13 cellular contexts compared by ENCODE assay signal in the genomic region with DNA sequence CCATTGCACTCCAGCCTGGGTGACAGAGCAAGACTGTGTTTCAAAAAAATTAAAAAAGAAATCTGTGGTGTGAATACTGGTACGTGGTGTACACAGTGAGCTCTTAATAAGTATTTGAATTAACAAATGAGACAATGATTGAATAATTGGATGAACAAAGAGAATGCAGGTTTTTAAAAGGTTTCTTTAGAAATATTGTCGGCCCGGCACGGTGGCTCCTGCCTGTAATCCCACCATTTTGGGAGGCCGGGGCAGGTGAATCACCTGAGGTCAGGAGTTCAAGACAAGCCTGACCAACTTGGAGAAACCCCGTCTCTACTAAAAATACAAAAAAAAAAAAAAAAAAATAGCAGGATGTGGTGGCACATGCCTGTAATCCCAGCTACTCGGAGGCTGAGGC. TPM values are rescaled to one million over a fixed set of nuclear protein-coding genes. Genes with fewer than 3 reads are reported as not detected.
A peak's percentile ranks its signal among the peaks of the same experiment; 100 is the strongest.
DNase-seq lines count a peak whose midpoint lies in the region; ATAC-seq, FAIRE-seq and TF ChIP-seq lines count a peak whose summit lies in the region.
"Had no signal": no experiment of that assay in that cellular context is flagged by ENCODE, and none has a peak within 500 bp of the region (broad histone marks: within the 10 kb centered on the region; RNA-seq: fewer than 3 reads in every experiment).

No MANE protein-coding gene starts in this region.

- 91% methylated on average over 7 of the region's 7 CpGs for WGBS in HepG2 (ENCODE audit: low lambda C conversion rate)

- CTCF ChIA-PET in activated CD8-positive, alpha-beta T cell treated with anti-CD3 and anti-CD28 coated beads, Interleukin-2, amount 10 ng/mL, durations not matched to agents 7 days and 5 days (lab: Charles Lee) = no interaction called here
- CTCF ChIA-PET in HepG2 (lab: Yijun Ruan, JAX; ENCODE audit: low intra/inter-chr PET ratio, low total read pairs) = no interaction called here

- peaks cover 86% of the 10 kb centered on the region for H3K4me1 Mint-ChIP-seq in stimulated activated naive CD8-positive, alpha-beta T cell treated with anti-CD3 and anti-CD28 coated beads, Interleukin-15, Interleukin-2, amounts not matched to agents 100 ng/mL and 50 ng/mL, for 24 hours (ENCODE audit: low read depth)
- peaks cover 83% of the 10 kb centered on the region for H3K4me1 Mint-ChIP-seq in activated CD8-positive, alpha-beta T cell treated with anti-CD3 and anti-CD28 coated beads, Interleukin-2, amount 10 ng/mL, durations not matched to agents 7 days and 5 days (ENCODE audit: low read depth)
- H3K4me1 Mint-ChIP-seq in stimulated activated naive CD8-positive, alpha-beta T cell treated with anti-CD3 and anti-CD28 coated beads, Interleukin-15, amount 100 ng/mL, for 72 hours = peaks cover 67% of the 10 kb centered on the region

- no peak overlapping the region for H3K27ac ChIP-seq in HepG2 (ENCODE audit: extremely low read length, insufficient read depth, low read length)
- H3K27ac ChIP-seq: prostate gland, SJSA1, VCaP had no signal

- no peak for ATAC-seq in stimulated activated naive CD8-positive, alpha-beta T cell treated with anti-CD3 and anti-CD28 coated beads, Interleukin-15, Interleukin-2, amounts not matched to agents 100 U/mL and 50 U/mL, for 24 hours
- ATAC-seq in activated CD8-positive, alpha-beta T cell treated with anti-CD3 and anti-CD28 coated beads, Interleukin-2, amount 10 ng/mL, durations not matched to agents 7 days and 5 days = no peak
- ATAC-seq in stimulated activated naive CD8-positive, alpha-beta T cell treated with anti-CD3 and anti-CD28 coated beads, Interleukin-15, amount 100 ng/mL, for 72 hours = no peak
- ATAC-seq in HepG2 = no peak

- no peak for TF ChIP-seq EP300 in HepG2 (IDR thresholded peaks at IDR 0.05; ENCODE audit: low read depth in 2 of 2, low read length in 2 of 2)
- no peak for TF ChIP-seq EP300 in HepG2 (CRISPR knock-in tag; IDR thresholded peaks at IDR 0.05; ENCODE audit: borderline replicate concordance)

- DNase-seq in stimulated activated naive CD8-positive, alpha-beta T cell treated with anti-CD3 and anti-CD28 coated beads, Interleukin-15, Interleukin-2, amounts not matched to agents 100 U/mL and 50 U/mL, for 24 hours = no peak
- no peak for DNase-seq in activated CD8-positive, alpha-beta T cell treated with anti-CD3 and anti-CD28 coated beads, Interleukin-2, amount 10 ng/mL, durations not matched to agents 7 days and 5 days
- DNase-seq in fibroblast of mammary gland (ENCODE audit: low read depth) = no peak
- DNase-seq in stimulated activated naive CD8-positive, alpha-beta T cell treated with anti-CD3 and anti-CD28 coated beads, Interleukin-15, amount 100 ng/mL, for 72 hours = no peak
- no peak for DNase-seq in HepG2 (ENCODE audit: low spot score)
- DNase-seq in GM13976 (ENCODE audit: low spot score) = no peak
- no peak for DNase-seq in RPMI8226
- DNase-seq: activated effector memory CD4-positive, alpha-beta T cell treated with Interleukin-2 at 50 U/mL for 16 hours; glutamatergic neuron had no signal

- no peak for TF ChIP-seq POLR2A in HepG2 (IDR thresholded peaks at IDR 0.05; ENCODE audit: insufficient read depth in 1 of 2, low read depth in 2 of 2, low read length in 2 of 2)

- H3K9me3 ChIP-seq in HepG2 (ENCODE audit: low read length) = no peaks in the 10 kb centered on the region
- H3K9me3 ChIP-seq: prostate gland, SJSA1 had no signal

- H3K9me3 Mint-ChIP-seq in stimulated activated naive CD8-positive, alpha-beta T cell treated with anti-CD3 and anti-CD28 coated beads, Interleukin-15, Interleukin-2, amounts not matched to agents 100 ng/mL and 50 ng/mL, for 24 hours = no peaks in the 10 kb centered on the region
- H3K9me3 Mint-ChIP-seq in activated CD8-positive, alpha-beta T cell treated with anti-CD3 and anti-CD28 coated beads, Interleukin-2, amount 10 ng/mL, durations not matched to agents 7 days and 5 days (ENCODE audit: insufficient read depth) = no peaks in the 10 kb centered on the region
- H3K9me3 Mint-ChIP-seq in stimulated activated naive CD8-positive, alpha-beta T cell treated with anti-CD3 and anti-CD28 coated beads, Interleukin-15, amount 100 ng/mL, for 72 hours = no peaks in the 10 kb centered on the region

- no peaks in the 10 kb centered on the region for H3K27me3 ChIP-seq in HepG2 (ENCODE audit: control insufficient read depth in 1 of 2, insufficient read depth in 2 of 2, low read length in 2 of 2)
- H3K27me3 ChIP-seq: SJSA1 had no signal

- intact Hi-C loops in HepG2 (cut with micrococcal nuclease; ENCODE audit: unreplicated experiment) = no loop called here

- no peak for FAIRE-seq in HepG2 (lab: Jason Lieb, UNC)

- BruUV-seq in HepG2 (replicated peaks; lab: Mats Ljungman, UMichigan) = no TSS peak

- no peaks in the 10 kb centered on the region for H3K27me3 Mint-ChIP-seq in stimulated activated naive CD8-positive, alpha-beta T cell treated with anti-CD3 and anti-CD28 coated beads, Interleukin-15, Interleukin-2, amounts not matched to agents 100 ng/mL and 50 ng/mL, for 24 hours
- no peaks in the 10 kb centered on the region for H3K27me3 Mint-ChIP-seq in activated CD8-positive, alpha-beta T cell treated with anti-CD3 and anti-CD28 coated beads, Interleukin-2, amount 10 ng/mL, durations not matched to agents 7 days and 5 days (ENCODE audit: low read depth)
- no peaks in the 10 kb centered on the region for H3K27me3 Mint-ChIP-seq in stimulated activated naive CD8-positive, alpha-beta T cell treated with anti-CD3 and anti-CD28 coated beads, Interleukin-15, amount 100 ng/mL, for 72 hours

- TF ChIP-seq CTCF in fibroblast of mammary gland (conservative IDR thresholded peaks at IDR 0.05; ENCODE audit: control insufficient read depth, insufficient read depth, low read depth, low read length) = no peak
- no peak for TF ChIP-seq CTCF in HepG2 (CRISPR knock-in tag; IDR thresholded peaks at IDR 0.05)
- no peak for TF ChIP-seq CTCF in GM13976 (IDR thresholded peaks at IDR 0.05; ENCODE audit: borderline replicate concordance, control extremely low read depth, extremely low read depth, insufficient read depth, missing control alignments)

- in situ Hi-C loops in HepG2 (cut with HindIII; ENCODE audit: extremely low pct_ligation_motif_present, low pct_unique_long_range_greater_than_20kb) = no loop called here
- in situ Hi-C loops in GM13976 (cut with MboI; ENCODE audit: low sequenced_read_pairs, unreplicated experiment) = no loop called here

- H3K4me3 Mint-ChIP-seq in stimulated activated naive CD8-positive, alpha-beta T cell treated with anti-CD3 and anti-CD28 coated beads, Interleukin-15, Interleukin-2, amounts not matched to agents 100 ng/mL and 50 ng/mL, for 24 hours = peak overlapping the region; percentile 71
- peak overlapping the region; percentile 9 for H3K4me3 Mint-ChIP-seq in activated CD8-positive, alpha-beta T cell treated with anti-CD3 and anti-CD28 coated beads, Interleukin-2, amount 10 ng/mL, durations not matched to agents 7 days and 5 days
- H3K4me3 Mint-ChIP-seq in stimulated activated naive CD8-positive, alpha-beta T cell treated with anti-CD3 and anti-CD28 coated beads, Interleukin-15, amount 100 ng/mL, for 72 hours = peak overlapping the region; percentile 68 to 94

- peak overlapping the region; percentile 8 for H3K4me3 ChIP-seq in fibroblast of mammary gland (ENCODE audit: control insufficient read depth, low read depth, low read length)
- no peak overlapping the region for H3K4me3 ChIP-seq in HepG2 (replicated peaks in 1 of 3; ENCODE audit: insufficient read depth in 1 of 3, low read depth in 2 of 3, low read length in 3 of 3)
- H3K4me3 ChIP-seq: prostate gland, SJSA1 had no signal

- no peaks in the 10 kb centered on the region for H3K36me3 ChIP-seq in HepG2 (replicated peaks in 1 of 2; ENCODE audit: control insufficient read depth in 1 of 2, insufficient read depth in 2 of 2, low read length in 2 of 2)
- H3K36me3 ChIP-seq: prostate gland had no signal

- peaks cover 97% of the 10 kb centered on the region for H3K79me2 ChIP-seq in HepG2 (ENCODE audit: insufficient read depth, low read length)

- H3K9ac ChIP-seq in HepG2 (ENCODE audit: insufficient read depth, low read depth, low read length) = no peak overlapping the region

- peaks cover 92% of the 10 kb centered on the region for H4K20me1 ChIP-seq in HepG2 (ENCODE audit: insufficient read depth, low read length)

- H3K4me1 ChIP-seq in HepG2 (ENCODE audit: insufficient read depth, low read length) = peaks cover 81% of the 10 kb centered on the region
- H3K4me1 ChIP-seq: prostate gland had no signal

- POLR2A ChIA-PET in activated CD8-positive, alpha-beta T cell treated with anti-CD3 and anti-CD28 coated beads, Interleukin-2, amount 10 ng/mL, durations not matched to agents 7 days and 5 days (lab: Charles Lee) = interaction anchor here (1.2 kb wide), 1 partner anchor 225 kb away, joined by 4 read pairs; no protein-coding TSS in a partner anchor
- POLR2A ChIA-PET in HepG2 (lab: Yijun Ruan, JAX) = no interaction called here

- H2AFZ ChIP-seq in HepG2 (ENCODE audit: low read length) = no peak overlapping the region

- no peak overlapping the region for H3K4me2 ChIP-seq in HepG2 (ENCODE audit: low read depth, low read length)

- no peak for TF ChIP-seq RAD21 in HepG2 (CRISPR knock-in tag; IDR thresholded peaks at IDR 0.05)

- H3K36me3 Mint-ChIP-seq in stimulated activated naive CD8-positive, alpha-beta T cell treated with anti-CD3 and anti-CD28 coated beads, Interleukin-15, Interleukin-2, amounts not matched to agents 100 ng/mL and 50 ng/mL, for 24 hours (ENCODE audit: low read depth) = peaks cover 80% of the 10 kb centered on the region
- peaks cover 39% of the 10 kb centered on the region for H3K36me3 Mint-ChIP-seq in activated CD8-positive, alpha-beta T cell treated with anti-CD3 and anti-CD28 coated beads, Interleukin-2, amount 10 ng/mL, durations not matched to agents 7 days and 5 days (ENCODE audit: low read depth)

- peak overlapping the region; percentile 74 for H3K27ac Mint-ChIP-seq in stimulated activated naive CD8-positive, alpha-beta T cell treated with anti-CD3 and anti-CD28 coated beads, Interleukin-15, Interleukin-2, amounts not matched to agents 100 ng/mL and 50 ng/mL, for 24 hours
- H3K27ac Mint-ChIP-seq in activated CD8-positive, alpha-beta T cell treated with anti-CD3 and anti-CD28 coated beads, Interleukin-2, amount 10 ng/mL, durations not matched to agents 7 days and 5 days = no peak overlapping the region
- H3K27ac Mint-ChIP-seq in stimulated activated naive CD8-positive, alpha-beta T cell treated with anti-CD3 and anti-CD28 coated beads, Interleukin-15, amount 100 ng/mL, for 72 hours = peak overlapping the region in 1 of 2 donors; percentile 69

RNA-seq across cellular contexts. Expression of a gene that starts 6.6 kb away (rescaled TPM):
- total RNA-seq in activated CD8-positive, alpha-beta T cell treated with anti-CD3 and anti-CD28 coated beads, Interleukin-2, amount 10 ng/mL, durations not matched to agents 7 days and 5 days = 100 to 1,000 TPM; 119 to 132 TPM
- 126 and 211 TPM in 2 replicates for total RNA-seq in HepG2 (2016; rRNA removed; fragmentation: Illumina TruSeq; extraction: Trizol)
- 19.1 and 34.5 TPM in 2 replicates for total RNA-seq in HepG2 (2016; cell fraction: cytosol; rRNA removed; fragmentation: Illumina TruSeq; extraction: Trizol; ENCODE audit: low read depth)
- 123 and 189 TPM in 2 replicates for total RNA-seq in HepG2 (2016; cell fraction: insoluble cytoplasmic fraction; rRNA removed; fragmentation: Illumina TruSeq; extraction: Trizol)
- total RNA-seq in HepG2 (2016; cell fraction: membrane; rRNA removed; fragmentation: Illumina TruSeq; extraction: Trizol) = 36.2 and 39.8 TPM in 2 replicates
- total RNA-seq in HepG2 (2016; cell fraction: nucleus; rRNA removed; fragmentation: Illumina TruSeq; extraction: Trizol) = 102 and 119 TPM in 2 replicates
- polyA plus RNA-seq in HepG2 (2011; rRNA removed) = 41.0 and 42.8 TPM in 2 replicates
- polyA plus RNA-seq in HepG2 (2011; cell fraction: cytosol; rRNA removed) = 19.1 and 32.4 TPM in 2 replicates
- polyA plus RNA-seq in HepG2 (2011; cell fraction: nucleus; rRNA removed) = 26.9 and 40.5 TPM in 2 replicates
- 58.1 and 68.2 TPM in 2 replicates for polyA plus RNA-seq in HepG2 (2012)
- polyA plus RNA-seq in HepG2 (2016; cell fraction: cytosol; fragmentation: Illumina TruSeq; extraction: Trizol; ENCODE audit: low read depth) = 3.1 and 3.4 TPM in 2 replicates
- polyA plus RNA-seq in HepG2 (2016; cell fraction: insoluble cytoplasmic fraction; fragmentation: Illumina TruSeq; extraction: Trizol; ENCODE audit: low read depth) = 155 and 156 TPM in 2 replicates
- polyA plus RNA-seq in HepG2 (2016; cell fraction: membrane; fragmentation: Illumina TruSeq; extraction: Trizol; ENCODE audit: low read depth) = 11.9 and 12.5 TPM in 2 replicates
- polyA plus RNA-seq in HepG2 (2016; cell fraction: nucleus; fragmentation: Illumina TruSeq; extraction: Trizol; ENCODE audit: insufficient read depth, low read depth) = 108 and 129 TPM in 2 replicates
- polyA minus RNA-seq in HepG2 (2011; rRNA and poly(A)+ RNA removed; ENCODE audit: low replicate concordance) = 67.4 and 132 TPM in 2 replicates
- 77.8 and 127 TPM in 2 replicates for polyA minus RNA-seq in HepG2 (2011; cell fraction: cytosol; rRNA and poly(A)+ RNA removed)
- polyA minus RNA-seq in HepG2 (2011; cell fraction: nucleus; rRNA and poly(A)+ RNA removed) = 102 and 161 TPM in 2 replicates

Comparison
In these comparisons a context has a peak if more than half of its experiments do, and no peak if none do; other contexts are left out.
1. H3K4me3 Mint-ChIP-seq: peak in every context shown above with its lines; median percentile 81 in stimulated activated naive CD8-positive, alpha-beta T cell treated with anti-CD3 and anti-CD28 coated beads, Interleukin-15, amount 100 ng/mL, for 72 hours; 71 in stimulated activated naive CD8-positive, alpha-beta T cell treated with anti-CD3 and anti-CD28 coated beads, Interleukin-15, Interleukin-2, amounts not matched to agents 100 ng/mL and 50 ng/mL, for 24 hours; 9 in activated CD8-positive, alpha-beta T cell treated with anti-CD3 and anti-CD28 coated beads, Interleukin-2, amount 10 ng/mL, durations not matched to agents 7 days and 5 days.